1 cellular context compared by ENCODE assay signal in genomic region chr17:75270218-75270965, GRCh38.
A peak's percentile ranks its signal among the peaks of the same experiment; 100 is the strongest.
TF ChIP-seq lines count a peak whose summit lies in the region.

No MANE protein-coding gene starts in this region.

TF ChIP-seq in HepG2, 621 proteins besides CTCF, POLR2A, EP300 and RAD21 (continued from another document and continues in another):
- peak; percentile 92 to 98; a peak in 3 of 4 replicates for TF ChIP-seq HMGXB4 (CRISPR knock-in tag; IDR thresholded peaks at IDR 0.05; ENCODE audit: borderline replicate concordance in 1 of 2, low read depth in 1 of 2)
- no peak for TF ChIP-seq MATR3 (CRISPR knock-in tag; IDR thresholded peaks at IDR 0.05)
- peak; percentile 40 for TF ChIP-seq PTBP1 (IDR thresholded peaks at IDR 0.05; ENCODE audit: low read depth, low read length, poor library complexity, severe bottlenecking)
- TF ChIP-seq ZFP37 (CRISPR knock-in tag; IDR thresholded peaks at IDR 0.05; ENCODE audit: borderline replicate concordance), result no peak
- peak; percentile 90 for TF ChIP-seq ZNF891 (CRISPR knock-in tag; IDR thresholded peaks at IDR 0.05)
- TF ChIP-seq ZNF580 (CRISPR knock-in tag; IDR thresholded peaks at IDR 0.05; ENCODE audit: borderline replicate concordance, low read depth), result peak; percentile 78; the same call in 1 of the 2 replicates
- TF ChIP-seq ARNT2 (CRISPR knock-in tag; IDR thresholded peaks at IDR 0.05; ENCODE audit: low read depth), result peak; percentile 87
- TF ChIP-seq RORA (CRISPR knock-in tag; IDR thresholded peaks at IDR 0.05), result no peak
- no peak for TF ChIP-seq HNF4G (IDR thresholded peaks at IDR 0.05; ENCODE audit: borderline replicate concordance, low read depth, low read length)
- no peak for TF ChIP-seq HNF4G (CRISPR knock-in tag; IDR thresholded peaks at IDR 0.05; ENCODE audit: borderline replicate concordance, low read depth)
- no peak for TF ChIP-seq CENPBD1 (CRISPR knock-in tag; IDR thresholded peaks at IDR 0.05; ENCODE audit: borderline replicate concordance, low read depth)
- no peak for TF ChIP-seq ZBTB21 (CRISPR knock-in tag; IDR thresholded peaks at IDR 0.05)
- peak; percentile 20; the same call in 1 of the 2 replicates for TF ChIP-seq ZNF446 (CRISPR knock-in tag; IDR thresholded peaks at IDR 0.05)
- no peak for TF ChIP-seq NR2F2 (IDR thresholded peaks at IDR 0.05; ENCODE audit: borderline replicate concordance, low read depth)
- peak; percentile 87; the same call in 1 of the 2 replicates for TF ChIP-seq ZMAT3 (CRISPR knock-in tag; conservative IDR thresholded peaks at IDR 0.05)
- no peak for TF ChIP-seq ELK4 (CRISPR knock-in tag; IDR thresholded peaks at IDR 0.05; ENCODE audit: borderline replicate concordance)
- peak; percentile 34; the same call in 1 of the 2 replicates for TF ChIP-seq KLF12 (CRISPR knock-in tag; IDR thresholded peaks at IDR 0.05; ENCODE audit: borderline replicate concordance)
- TF ChIP-seq HMGA1 (CRISPR knock-in tag; conservative IDR thresholded peaks at IDR 0.05), result no peak
- no peak for TF ChIP-seq ZBTB10 (CRISPR knock-in tag; IDR thresholded peaks at IDR 0.05; ENCODE audit: borderline replicate concordance)
- TF ChIP-seq PRMT3 (CRISPR knock-in tag; IDR thresholded peaks at IDR 0.05; ENCODE audit: borderline replicate concordance, low read depth), result no peak
- no peak for TF ChIP-seq PRDM10 (CRISPR knock-in tag; IDR thresholded peaks at IDR 0.05; ENCODE audit: low read depth)
- TF ChIP-seq ZNF263 (CRISPR knock-in tag; IDR thresholded peaks at IDR 0.05), result no peak
- no peak for TF ChIP-seq IKZF4 (CRISPR knock-in tag; IDR thresholded peaks at IDR 0.05; ENCODE audit: borderline replicate concordance, low read depth, not compliant biosample characterization)
- no peak for TF ChIP-seq KDM1A (CRISPR knock-in tag; IDR thresholded peaks at IDR 0.05)
- TF ChIP-seq TCF7 (IDR thresholded peaks at IDR 0.05; ENCODE audit: low read depth), result no peak
- TF ChIP-seq ZNF761 (CRISPR knock-in tag; conservative IDR thresholded peaks at IDR 0.05), result peak; percentile 88; the same call in 1 of the 2 replicates
- TF ChIP-seq ZFP36 (IDR thresholded peaks at IDR 0.05; ENCODE audit: borderline replicate concordance, low read depth, low read length, partially characterized antibody), result no peak
- TF ChIP-seq ZFP36L2 (CRISPR knock-in tag; IDR thresholded peaks at IDR 0.05), result no peak
- 0 out of 2 replicates have a peak, but pooled peaks have one; percentile 19 for TF ChIP-seq NR0B2 (CRISPR knock-in tag; IDR thresholded peaks at IDR 0.05)
- TF ChIP-seq ATF5 (CRISPR knock-in tag; IDR thresholded peaks at IDR 0.05; ENCODE audit: low read depth), result 0 out of 2 replicates have a peak, but pooled peaks have one; percentile 20
- TF ChIP-seq ZNF768 (CRISPR knock-in tag; IDR thresholded peaks at IDR 0.05), result peak; percentile 34; the same call in 1 of the 2 replicates
- peak; percentile 92; the same call in 1 of the 2 replicates for TF ChIP-seq ZGPAT (CRISPR knock-in tag; IDR thresholded peaks at IDR 0.05)
- no peak for TF ChIP-seq ZBTB49 (CRISPR knock-in tag; IDR thresholded peaks at IDR 0.05; ENCODE audit: borderline replicate concordance)
- TF ChIP-seq ZNF337 (CRISPR knock-in tag; IDR thresholded peaks at IDR 0.05; ENCODE audit: borderline replicate concordance, low read depth), result 0 out of 2 replicates have a peak, but pooled peaks have one; percentile 61
- no peak for TF ChIP-seq MXI1 (IDR thresholded peaks at IDR 0.05; ENCODE audit: borderline replicate concordance, low read depth, low read length)
- no peak for TF ChIP-seq SOX6 (IDR thresholded peaks at IDR 0.05)
- peak; percentile 35 for TF ChIP-seq SOX6 (CRISPR knock-in tag; IDR thresholded peaks at IDR 0.05)
- TF ChIP-seq KDM4B (CRISPR knock-in tag; IDR thresholded peaks at IDR 0.05), result 0 out of 2 replicates have a peak, but pooled peaks have one; percentile 19
- TF ChIP-seq ASH2L (IDR thresholded peaks at IDR 0.05; ENCODE audit: insufficient read length, low read depth, low read length), result peak; percentile 49
- TF ChIP-seq ARID4A (CRISPR knock-in tag; IDR thresholded peaks at IDR 0.05; ENCODE audit: borderline replicate concordance), result peak; percentile 84
